ENCODE assay signal across 8 cellular contexts in the genomic region with DNA sequence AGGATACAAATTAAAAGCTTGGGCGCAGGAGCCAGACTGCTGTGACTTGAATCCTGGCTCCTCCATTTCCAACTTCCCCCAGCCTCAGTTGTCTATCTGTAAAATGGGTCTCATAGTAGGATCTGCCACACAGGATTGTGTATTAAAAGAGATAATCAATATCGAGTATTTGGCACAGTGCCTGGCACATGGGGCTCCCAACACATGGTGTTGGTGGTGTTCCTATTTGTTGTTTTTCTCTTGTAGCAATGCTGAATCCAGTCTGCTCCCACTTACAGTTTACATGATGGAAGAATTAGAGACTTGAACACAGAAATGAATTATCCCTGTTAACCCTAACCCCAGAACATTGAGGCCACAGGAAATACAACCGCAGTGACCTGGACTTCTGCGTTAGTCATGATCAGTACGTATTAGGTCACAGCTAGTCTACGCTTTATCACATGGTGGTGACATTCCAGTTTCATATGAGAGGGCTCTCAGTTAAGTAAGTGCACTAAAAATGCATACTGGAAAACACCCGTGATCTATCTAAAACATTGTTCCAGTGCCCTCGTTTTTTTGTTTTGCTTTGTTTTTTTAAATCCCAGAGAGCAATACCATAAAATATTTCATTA.
DNase-seq lines count a peak whose midpoint lies in the region; ATAC-seq lines count a peak whose summit lies in the region.

No MANE protein-coding gene starts in this region.

- H3K27me3 ChIP-seq in MG63, result no peaks in the 10 kb centered on the region

- no peak overlapping the region; the same call in 1 of the 2 replicates for H3K4me3 ChIP-seq in MG63

- H3K27ac Mint-ChIP-seq in stimulated activated naive CD8-positive, alpha-beta T cell treated with anti-CD3 and anti-CD28 coated beads, Interleukin-15, amount 100 ng/mL, for 72 hours, result peak overlapping the region; percentile 91 to 95

- H3K9me3 ChIP-seq in MG63, result no peaks in the 10 kb centered on the region

- no peak overlapping the region for H3K4me3 Mint-ChIP-seq in stimulated activated naive CD8-positive, alpha-beta T cell treated with anti-CD3 and anti-CD28 coated beads, Interleukin-15, amount 100 ng/mL, for 72 hours

- ATAC-seq in HG03439 (IDR thresholded peaks at IDR 0.05; ENCODE audit: unreplicated experiment) (peak; percentile 47), Right ventricle myocardium superior (ENCODE audit: poor library complexity) (peak; percentile 51)
- ATAC-seq in stimulated activated naive CD8-positive, alpha-beta T cell treated with anti-CD3 and anti-CD28 coated beads, Interleukin-15, amount 100 ng/mL, for 72 hours, result peak; percentile 62

- DNase-seq in activated T-cell treated with anti-CD3 and anti-CD28 coated beads, Interleukin-2, amount 50 U/mL, for 48 hours, result peak; percentile 19 to 21
- DNase-seq in Right ventricle myocardium superior, result no peak
- DNase-seq in stimulated activated naive CD8-positive, alpha-beta T cell treated with anti-CD3 and anti-CD28 coated beads, Interleukin-15, amount 100 ng/mL, for 72 hours, result no peak
- DNase-seq in MG63, result no peak
- DNase-seq in DMS153 treated with DMSO at 0.1 percent for 48 hours (lab: John Stamatoyannopoulos, UW; ENCODE audit: unreplicated experiment), result no peak
- DNase-seq in SKM-1 treated with dmso at 0.1 percent for 144 hours (lab: John Stamatoyannopoulos, UW; ENCODE audit: unreplicated experiment), result no peak
- DNase-seq in AG08396 (ENCODE audit: low spot score), result no peak

- no peaks in the 10 kb centered on the region for H3K9me3 Mint-ChIP-seq in stimulated activated naive CD8-positive, alpha-beta T cell treated with anti-CD3 and anti-CD28 coated beads, Interleukin-15, amount 100 ng/mL, for 72 hours

- H3K4me1 Mint-ChIP-seq in stimulated activated naive CD8-positive, alpha-beta T cell treated with anti-CD3 and anti-CD28 coated beads, Interleukin-15, amount 100 ng/mL, for 72 hours, result peaks cover 85% of the 10 kb centered on the region

- H3K36me3 ChIP-seq in MG63, result peaks cover 83% of the 10 kb centered on the region

- no peaks in the 10 kb centered on the region for H3K27me3 Mint-ChIP-seq in stimulated activated naive CD8-positive, alpha-beta T cell treated with anti-CD3 and anti-CD28 coated beads, Interleukin-15, amount 100 ng/mL, for 72 hours

- intact Hi-C loops in Right ventricle myocardium superior (cut with DNase I), result no loop called here

Comparison
In these comparisons a context has a peak if more than half of its experiments do, and no peak if none do; other contexts are left out.
1. DNase-seq: peak in activated T-cell treated with anti-CD3 and anti-CD28 coated beads, Interleukin-2, amount 50 U/mL, for 48 hours (2 of 2); none in Right ventricle myocardium superior (single experiment), stimulated activated naive CD8-positive, alpha-beta T cell treated with anti-CD3 and anti-CD28 coated beads, Interleukin-15, amount 100 ng/mL, for 72 hours (0 of 2), MG63 (single experiment), DMS153 treated with DMSO at 0.1 percent for 48 hours (single experiment), SKM-1 treated with dmso at 0.1 percent for 144 hours (single experiment) and AG08396 (single experiment).
2. Peak in every context shown above with its lines, with median percentiles within 50 percentile points of each other: ATAC-seq.